In genomic region chr9:134395727-134396257, GRCh38 we compare ENCODE assay signal across 13 cellular contexts.
A peak's percentile ranks its signal among the peaks of the same experiment; 100 is the strongest.
DNase-seq lines count a peak whose midpoint lies in the region; ATAC-seq and TF ChIP-seq lines count a peak whose summit lies in the region.
"Had no signal": no experiment of that assay in that cellular context is flagged by ENCODE, and none has a peak within 500 bp of the region (broad histone marks: within the 10 kb centered on the region; RNA-seq: fewer than 3 reads in every experiment).

No MANE protein-coding gene starts in this region.

- peak overlapping the region; percentile 99 for H3K27ac Mint-ChIP-seq in CD4-positive, alpha-beta T cell
- H3K27ac Mint-ChIP-seq in activated naive CD8-positive, alpha-beta T cell treated with anti-CD3 and anti-CD28 coated beads for 36 hours = peak overlapping the region; percentile 64

- H3K36me3 ChIP-seq in neuronal stem cell (replicated peaks in 1 of 2; ENCODE audit: control insufficient read depth in 2 of 2, insufficient read depth in 2 of 2, low read length in 2 of 2) = no peaks in the 10 kb centered on the region
- H3K36me3 ChIP-seq: suprapubic skin had no signal

- no peaks in the 10 kb centered on the region for H3K36me3 Mint-ChIP-seq in CD4-positive, alpha-beta T cell (ENCODE audit: low read depth)
- H3K36me3 Mint-ChIP-seq in activated naive CD8-positive, alpha-beta T cell treated with anti-CD3 and anti-CD28 coated beads for 36 hours = peaks cover 17% of the 10 kb centered on the region

- peaks cover 5% of the 10 kb centered on the region for H3K9me3 ChIP-seq in CD4-positive, alpha-beta T cell (ENCODE audit: control insufficient read depth, low read length)
- H3K9me3 ChIP-seq in neuronal stem cell (replicated peaks in 1 of 2; ENCODE audit: control insufficient read depth in 2 of 2, insufficient read depth in 1 of 2, low read depth in 1 of 2, low read length in 2 of 2) = peaks cover 10% of the 10 kb centered on the region in 2 donors
- H3K9me3 ChIP-seq: suprapubic skin had no signal

- H3K14ac ChIP-seq in neuronal stem cell (ENCODE audit: low read length) = no peak overlapping the region

- intact Hi-C loops in CD4-positive, alpha-beta T cell (cut with DNase I, micrococcal nuclease) = no loop called here

- H3K4me3 ChIP-seq in neuronal stem cell (ENCODE audit: low read length in 2 of 2) = no peak overlapping the region
- H3K4me3 ChIP-seq: suprapubic skin had no signal

- no peak overlapping the region for H4K91ac ChIP-seq in neuronal stem cell (ENCODE audit: low read depth, low read length, poor library complexity)

- CTCF ChIA-PET in CD4-positive, alpha-beta T cell (lab: Charles Lee) = interaction anchor here (2.2 kb wide), 1 partner anchor 47 kb away, joined by 9 read pairs; no protein-coding TSS in a partner anchor

- peaks cover 53% of the 10 kb centered on the region for H3K4me1 Mint-ChIP-seq in CD4-positive, alpha-beta T cell (ENCODE audit: low read depth)
- peaks cover 42% of the 10 kb centered on the region for H3K4me1 Mint-ChIP-seq in activated naive CD8-positive, alpha-beta T cell treated with anti-CD3 and anti-CD28 coated beads for 36 hours

- no peak overlapping the region for H3K4me2 ChIP-seq in neuronal stem cell (ENCODE audit: insufficient read depth, low read length, poor library complexity, severe bottlenecking)

- peaks cover 42% of the 10 kb centered on the region for H3K79me1 ChIP-seq in neuronal stem cell (ENCODE audit: low read depth, low read length)

- H3K9ac ChIP-seq in neuronal stem cell (ENCODE audit: low read depth, low read length, poor library complexity) = peak overlapping the region; percentile 22

- no peaks in the 10 kb centered on the region for H3K27me3 Mint-ChIP-seq in CD4-positive, alpha-beta T cell
- H3K27me3 Mint-ChIP-seq in activated naive CD8-positive, alpha-beta T cell treated with anti-CD3 and anti-CD28 coated beads for 36 hours = no peaks in the 10 kb centered on the region

- H3K27me3 ChIP-seq in CD4-positive, alpha-beta T cell (ENCODE audit: control insufficient read depth, insufficient read depth, low read length) = no peaks in the 10 kb centered on the region
- no peaks in the 10 kb centered on the region for H3K27me3 ChIP-seq in neuronal stem cell (ENCODE audit: control insufficient read depth in 3 of 3, insufficient read depth in 3 of 3, low read depth in 1 of 3, low read length in 3 of 3)
- H3K27me3 ChIP-seq: suprapubic skin had no signal

- H3K27ac ChIP-seq in CD4-positive, alpha-beta T cell (ENCODE audit: low read depth, low read length) = peak overlapping the region; percentile 69
- no peak overlapping the region for H3K27ac ChIP-seq in neuronal stem cell (replicated peaks; ENCODE audit: low read length)
- H3K27ac ChIP-seq: suprapubic skin had no signal

- no peak overlapping the region for H2BK5ac ChIP-seq in neuronal stem cell (ENCODE audit: low read length)

- H3K4ac ChIP-seq in neuronal stem cell (ENCODE audit: low read length) = no peak overlapping the region

- no peak for TF ChIP-seq CTCF in CD4-positive, alpha-beta T cell (IDR thresholded peaks at IDR 0.05)
- 0 out of 3 replicates have a peak, but pooled peaks have one; percentile 11 for TF ChIP-seq CTCF in GM12872 (IDR thresholded peaks at IDR 0.05; ENCODE audit: insufficient read depth, low read depth, low read length)

- H2AFZ ChIP-seq in neuronal stem cell (ENCODE audit: low read length) = no peak overlapping the region

- DNase-seq in CD4-positive, alpha-beta T cell = no peak
- no peak for DNase-seq in activated naive CD8-positive, alpha-beta T cell treated with anti-CD3 and anti-CD28 coated beads for 36 hours
- no peak for DNase-seq in neuronal stem cell (ENCODE audit: low spot score)
- no peak for DNase-seq in DMS53 treated with DMSO at 0.1 percent for 48 hours (lab: John Stamatoyannopoulos, UW; ENCODE audit: unreplicated experiment)
- DNase-seq: midbrain, NCI-H1092, NCI-H446 treated with DMSO at 0.1 percent for 48 hours had no signal

- H3K4me1 ChIP-seq in neuronal stem cell (ENCODE audit: control insufficient read depth in 2 of 2, insufficient read depth in 1 of 2, low read depth in 1 of 2, low read length in 2 of 2) = no peaks in the 10 kb centered on the region

- H2BK15ac ChIP-seq in neuronal stem cell (ENCODE audit: low read length) = no peak overlapping the region

- no peak overlapping the region for H2AK5ac ChIP-seq in neuronal stem cell (ENCODE audit: low read depth, low read length)

- peak overlapping the region; percentile 83 for H3K4me3 Mint-ChIP-seq in CD4-positive, alpha-beta T cell
- H3K4me3 Mint-ChIP-seq in activated naive CD8-positive, alpha-beta T cell treated with anti-CD3 and anti-CD28 coated beads for 36 hours = peak overlapping the region; percentile 76

- H3K23ac ChIP-seq in neuronal stem cell (ENCODE audit: low read depth, low read length, poor library complexity) = peak overlapping the region; percentile 37

- H3K18ac ChIP-seq in neuronal stem cell (ENCODE audit: low read length) = peak overlapping the region; percentile 81

- no peak overlapping the region for H2BK12ac ChIP-seq in neuronal stem cell (ENCODE audit: low read length)

- POLR2A ChIA-PET in CD4-positive, alpha-beta T cell (lab: Charles Lee) = interaction anchor here (0.6 to 1.8 kb wide), 5 partner anchors 11 to 231 kb away, joined by 3 to 7 read pairs (median 3); no protein-coding TSS in a partner anchor

- WGBS in neuronal stem cell (ENCODE audit: extremely low coverage in 2 of 2, insufficient read length in 2 of 2, insufficient replicate concordance in 1 of 2), 2 donors = no CpG with 5 or more reads among the region's 13 CpGs

- ATAC-seq in CD4-positive, alpha-beta T cell (ENCODE audit: poor library complexity) = no peak
- ATAC-seq in HG02884 (IDR thresholded peaks at IDR 0.05; ENCODE audit: unreplicated experiment) (no peak), HG02588 (IDR thresholded peaks at IDR 0.05; ENCODE audit: unreplicated experiment) (no peak), SK-N-SH treated with all-trans-retinoic acid at 6 μM for 48 hours (no peak)
- ATAC-seq: esophagus mucosa had no signal

- no peak overlapping the region for H2BK120ac ChIP-seq in neuronal stem cell (ENCODE audit: low read depth, low read length)

- H4K8ac ChIP-seq in neuronal stem cell (ENCODE audit: low read depth, low read length) = no peak overlapping the region

- peaks cover 3% of the 10 kb centered on the region for H3K9me3 Mint-ChIP-seq in CD4-positive, alpha-beta T cell
- H3K9me3 Mint-ChIP-seq in activated naive CD8-positive, alpha-beta T cell treated with anti-CD3 and anti-CD28 coated beads for 36 hours = peaks cover 3% of the 10 kb centered on the region

TF ChIP-seq in SK-N-SH treated with all-trans-retinoic acid at 6 μM for 48 hours, 23 proteins besides CTCF, POLR2A, EP300 and RAD21:
- TF ChIP-seq ZNF8 (CRISPR knock-in tag; IDR thresholded peaks at IDR 0.05) (no peak), GLIS3 (CRISPR knock-in tag; IDR thresholded peaks at IDR 0.05) (no peak), CSDC2 (CRISPR knock-in tag; IDR thresholded peaks at IDR 0.05) (no peak), SNAI2 (CRISPR knock-in tag; IDR thresholded peaks at IDR 0.05) (no peak)
- TF ChIP-seq, protein P1, sequence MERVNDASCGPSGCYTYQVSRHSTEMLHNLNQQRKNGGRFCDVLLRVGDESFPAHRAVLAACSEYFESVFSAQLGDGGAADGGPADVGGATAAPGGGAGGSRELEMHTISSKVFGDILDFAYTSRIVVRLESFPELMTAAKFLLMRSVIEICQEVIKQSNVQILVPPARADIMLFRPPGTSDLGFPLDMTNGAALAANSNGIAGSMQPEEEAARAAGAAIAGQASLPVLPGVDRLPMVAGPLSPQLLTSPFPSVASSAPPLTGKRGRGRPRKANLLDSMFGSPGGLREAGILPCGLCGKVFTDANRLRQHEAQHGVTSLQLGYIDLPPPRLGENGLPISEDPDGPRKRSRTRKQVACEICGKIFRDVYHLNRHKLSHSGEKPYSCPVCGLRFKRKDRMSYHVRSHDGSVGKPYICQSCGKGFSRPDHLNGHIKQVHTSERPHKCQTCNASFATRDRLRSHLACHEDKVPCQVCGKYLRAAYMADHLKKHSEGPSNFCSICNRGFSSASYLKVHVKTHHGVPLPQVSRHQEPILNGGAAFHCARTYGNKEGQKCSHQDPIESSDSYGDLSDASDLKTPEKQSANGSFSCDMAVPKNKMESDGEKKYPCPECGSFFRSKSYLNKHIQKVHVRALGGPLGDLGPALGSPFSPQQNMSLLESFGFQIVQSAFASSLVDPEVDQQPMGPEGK (CRISPR knock-in tag; IDR thresholded peaks at IDR 0.05; ENCODE audit: borderline replicate concordance) = no peak
